11 cellular contexts compared by ENCODE assay signal in the genomic region with DNA sequence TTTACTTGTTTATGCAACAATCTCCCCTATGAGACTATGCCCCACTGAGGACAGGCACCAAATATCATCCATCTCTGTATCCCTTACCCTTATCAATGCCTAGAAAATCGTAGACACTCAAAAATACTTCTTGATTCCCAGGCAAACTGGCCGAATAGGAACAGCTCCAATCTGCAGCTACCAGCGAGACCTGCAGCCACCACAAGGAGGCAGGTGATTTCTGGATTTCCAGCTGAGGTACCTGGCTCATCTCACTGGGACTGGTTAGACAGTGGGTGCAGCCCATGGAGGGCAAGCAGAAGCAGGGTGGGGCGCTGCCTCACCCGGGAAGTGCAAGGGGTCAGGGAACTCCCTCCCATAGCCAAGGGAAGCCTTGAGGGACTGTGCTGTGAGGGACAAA. TPM values are rescaled to one million over a fixed set of nuclear protein-coding genes. Genes with fewer than 3 reads are reported as not detected.
A peak's percentile ranks its signal among the peaks of the same experiment; 100 is the strongest.
DNase-seq lines count a peak whose midpoint lies in the region; ATAC-seq and TF ChIP-seq lines count a peak whose summit lies in the region.
"Had no signal": no experiment of that assay in that cellular context is flagged by ENCODE, and none has a peak within 500 bp of the region (broad histone marks: within the 10 kb centered on the region; RNA-seq: fewer than 3 reads in every experiment).

No MANE protein-coding gene starts in this region.

- DNase-seq in LNCaP clone FGC (ENCODE audit: low read depth) (no peak), dermis blood vessel endothelial cell (peak; percentile 19), mesothelial cell of epicardium (ENCODE audit: low spot score in 2 of 2, unreplicated experiment in 2 of 2) (no peak), Peyer's patch (no peak), SHP77 treated with DMSO at 0.1 percent for 48 hours (lab: John Stamatoyannopoulos, UW) (no peak)
- DNase-seq: DMS79, T-helper 1 cell had no signal

- ATAC-seq in GM19463 (IDR thresholded peaks at IDR 0.05; ENCODE audit: unreplicated experiment) = no peak
- no peak for ATAC-seq in GM19324 (IDR thresholded peaks at IDR 0.05; ENCODE audit: low FRiP score, unreplicated experiment)

- H3K27ac ChIP-seq in C4-2B = no peak overlapping the region
- H3K27ac ChIP-seq in Peyer's patch = no peak overlapping the region
- H3K27ac ChIP-seq: upper lobe of left lung had no signal

- H3K4me3 ChIP-seq in LNCaP clone FGC (ENCODE audit: low read depth, low read length) (no peak overlapping the region), Peyer's patch (no peak overlapping the region)
- H3K4me3 ChIP-seq: upper lobe of left lung had no signal

- no peaks in the 10 kb centered on the region for H3K4me1 Mint-ChIP-seq in mesothelial cell of epicardium

- H3K9me3 Mint-ChIP-seq in mesothelial cell of epicardium = peaks cover 28% of the 10 kb centered on the region

- H3K4me1 ChIP-seq in Peyer's patch = no peaks in the 10 kb centered on the region
- H3K4me1 ChIP-seq: upper lobe of left lung had no signal

- no peak overlapping the region for H3K27ac Mint-ChIP-seq in mesothelial cell of epicardium

- H3K27me3 ChIP-seq in Peyer's patch = no peaks in the 10 kb centered on the region
- H3K27me3 ChIP-seq: upper lobe of left lung had no signal

- no peaks in the 10 kb centered on the region for H3K36me3 Mint-ChIP-seq in mesothelial cell of epicardium

- H3K4me3 Mint-ChIP-seq in mesothelial cell of epicardium = no peak overlapping the region

- no peak for TF ChIP-seq POLR2A in Peyer's patch (IDR thresholded peaks at IDR 0.05)

- no peaks in the 10 kb centered on the region for H3K36me3 ChIP-seq in Peyer's patch
- H3K36me3 ChIP-seq: upper lobe of left lung had no signal

- peak; percentile 57 for TF ChIP-seq CTCF in C4-2B (conservative IDR thresholded peaks at IDR 0.05)
- TF ChIP-seq CTCF in LNCaP clone FGC (IDR thresholded peaks at IDR 0.05; ENCODE audit: control insufficient read depth, extremely low read depth, insufficient read depth) = peak; percentile 59
- peak; percentile 37 for TF ChIP-seq CTCF in mesothelial cell of epicardium (IDR thresholded peaks at IDR 0.05; ENCODE audit: unreplicated experiment)
- peak in 1 of 6 experiments; percentile 23 for TF ChIP-seq CTCF in Peyer's patch (IDR thresholded peaks at IDR 0.05)

- no peaks in the 10 kb centered on the region for H3K9me3 ChIP-seq in Peyer's patch
- H3K9me3 ChIP-seq: upper lobe of left lung had no signal

- peaks cover 21% of the 10 kb centered on the region for H3K27me3 Mint-ChIP-seq in mesothelial cell of epicardium (ENCODE audit: low read depth)

RNA-seq across cellular contexts. Expression of a gene that starts 10.8 kb away (rescaled TPM):
- total RNA-seq in dermis blood vessel endothelial cell (0.51 TPM in 2 replicates), mesothelial cell of epicardium (9.2 to 9.9 TPM (median 9.7 TPM) in 3 replicates), Peyer's patch (1 to 10 TPM; 1.1 to 4.1 (median 1.6) TPM)
